ENCODE assay signal across 3 cellular contexts in genomic region chr1:70919924-70920323, GRCh38.
"Had no signal": no experiment of that assay in that cellular context is flagged by ENCODE, and none has a peak within 500 bp of the region (broad histone marks: within the 10 kb centered on the region; RNA-seq: fewer than 3 reads in every experiment).

No MANE protein-coding gene starts in this region.

- DNase-seq: GDM1, GF-D8 had no signal

- H3K4me3 ChIP-seq: GM12878 had no signal
